In the genomic region with DNA sequence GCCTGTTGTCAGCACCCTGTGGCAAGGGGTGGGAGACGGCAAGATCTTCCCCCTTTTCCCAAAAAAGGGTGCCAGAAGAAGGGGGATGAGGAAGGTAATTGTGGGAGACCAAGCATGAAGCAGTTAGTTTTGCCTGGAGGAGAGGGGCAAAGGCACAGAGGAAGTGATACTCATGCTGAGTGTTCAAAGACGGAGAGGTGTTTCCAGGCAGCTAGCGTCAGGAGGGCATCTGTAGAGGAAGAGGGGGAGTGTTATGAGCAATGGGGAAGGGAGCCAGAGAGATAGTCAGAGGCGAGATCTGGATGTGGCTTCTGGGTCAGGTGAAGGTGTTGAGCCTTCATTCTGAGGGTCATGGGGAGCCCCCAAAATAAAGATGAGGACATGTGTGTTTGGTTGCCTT, we compare ENCODE assay signal across 8 cellular contexts.
A peak's percentile ranks its signal among the peaks of the same experiment; 100 is the strongest.
DNase-seq lines count a peak whose midpoint lies in the region; ATAC-seq lines count a peak whose summit lies in the region.

No MANE protein-coding gene starts in this region.

- H3K4me3 Mint-ChIP-seq in memory B cell: peak overlapping the region; percentile 1

- H3K4me1 Mint-ChIP-seq in memory B cell: peaks cover 38% of the 10 kb centered on the region

- no peaks in the 10 kb centered on the region for H3K27me3 Mint-ChIP-seq in memory B cell

- DNase-seq in T-helper 22 cell (ENCODE audit: low read depth) (peak; percentile 44), memory B cell (ENCODE audit: low spot score in 2 of 2) (peak; percentile 41 to 43), kidney glomerular epithelial cell (lab: John Stamatoyannopoulos, UW) (no peak), NCI-H345 (lab: John Stamatoyannopoulos, UW) (no peak), NCI-H510A treated with DMSO at 0.1 percent for 48 hours (lab: John Stamatoyannopoulos, UW) (no peak), COLO668 (lab: John Stamatoyannopoulos, UW; ENCODE audit: unreplicated experiment) (no peak)

- peak overlapping the region; percentile 46 for H3K27ac Mint-ChIP-seq in memory B cell

- peak; percentile 63 for ATAC-seq in GM19043 (IDR thresholded peaks at IDR 0.05; ENCODE audit: low read depth, unreplicated experiment)
- ATAC-seq in HG03064 (IDR thresholded peaks at IDR 0.05; ENCODE audit: low read depth, unreplicated experiment): peak; percentile 56
- peak; percentile 88 for ATAC-seq in memory B cell (ENCODE audit: low read depth)

- H3K9me3 Mint-ChIP-seq in memory B cell: no peaks in the 10 kb centered on the region

- no peaks in the 10 kb centered on the region for H3K36me3 Mint-ChIP-seq in memory B cell

Comparison
In these comparisons a context has a peak if more than half of its experiments do, and no peak if none do; other contexts are left out.
1. DNase-seq: peak in T-helper 22 cell (single experiment) and memory B cell (2 of 2); none in kidney glomerular epithelial cell (single experiment), NCI-H345 (single experiment), NCI-H510A treated with DMSO at 0.1 percent for 48 hours (single experiment) and COLO668 (single experiment).
2. Peak in every context shown above with its lines, with median percentiles within 50 percentile points of each other: ATAC-seq.